1 cellular context compared by ENCODE assay signal in the genomic region with DNA sequence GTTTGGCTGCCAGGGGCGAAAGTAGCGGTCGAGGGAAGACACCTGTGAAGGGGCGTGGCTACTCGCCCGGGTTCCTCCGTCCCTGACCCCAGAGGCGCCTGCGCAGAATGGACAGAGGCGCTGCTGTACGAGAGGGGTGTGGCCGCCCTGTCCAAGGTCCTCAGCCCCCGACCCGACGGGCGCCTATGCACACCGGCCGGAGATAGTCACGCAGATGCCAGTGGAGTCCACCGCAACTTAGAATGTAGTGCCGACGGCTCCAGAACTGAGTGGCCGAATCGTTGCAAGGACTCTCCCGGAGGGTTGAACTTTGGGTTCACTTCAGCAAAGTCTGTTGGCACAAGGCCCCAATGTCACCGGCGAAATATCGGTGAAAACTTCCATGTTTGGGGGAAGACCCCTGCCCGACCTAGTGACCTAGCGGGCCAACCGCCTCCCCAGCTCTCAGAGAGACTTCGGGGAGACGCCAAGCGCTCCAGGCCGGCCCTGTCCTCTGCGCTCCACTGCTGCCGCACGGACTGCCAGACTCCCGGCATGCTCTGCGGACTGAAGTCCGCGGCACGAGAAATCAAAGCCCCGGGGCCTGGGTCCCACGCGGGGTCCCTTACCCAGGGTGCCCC.
A peak's percentile ranks its signal among the peaks of the same experiment; 100 is the strongest.
TF ChIP-seq lines count a peak whose summit lies in the region.

No MANE protein-coding gene starts in this region.

TF ChIP-seq in HepG2, 621 proteins besides CTCF, POLR2A, EP300 and RAD21 (continued from another document and continues in another):
- TF ChIP-seq ZNF142 (CRISPR knock-in tag; IDR thresholded peaks at IDR 0.05) (peak; percentile 89), ISL2 (CRISPR knock-in tag; IDR thresholded peaks at IDR 0.05) (peak; percentile 75), ZNF136 (CRISPR knock-in tag; IDR thresholded peaks at IDR 0.05; ENCODE audit: low read depth) (peak; percentile 28), ZNF580 (CRISPR knock-in tag; IDR thresholded peaks at IDR 0.05; ENCODE audit: borderline replicate concordance, low read depth) (peak; percentile 94), ZNF674 (CRISPR knock-in tag; IDR thresholded peaks at IDR 0.05; ENCODE audit: low read depth) (peak; percentile 93), ZIK1 (CRISPR knock-in tag; IDR thresholded peaks at IDR 0.05; ENCODE audit: borderline replicate concordance, low read depth) (peak; percentile 95), MAFF (IDR thresholded peaks at IDR 0.05; ENCODE audit: low read depth, low read length) (no peak), ZNF570 (CRISPR knock-in tag; IDR thresholded peaks at IDR 0.05; ENCODE audit: borderline replicate concordance) (peak; percentile 92), ZNF256 (CRISPR knock-in tag; conservative IDR thresholded peaks at IDR 0.05) (peak; percentile 93), ZNF879 (CRISPR knock-in tag; IDR thresholded peaks at IDR 0.05) (peak; percentile 99), ZNF644 (CRISPR knock-in tag; IDR thresholded peaks at IDR 0.05; ENCODE audit: low read depth) (peak; percentile 38), CHD4 (IDR thresholded peaks at IDR 0.05; ENCODE audit: borderline replicate concordance, low read length) (peak; percentile 63), ZSCAN31 (CRISPR knock-in tag; IDR thresholded peaks at IDR 0.05; ENCODE audit: low read depth) (peak; percentile 99), GABPB1 (CRISPR knock-in tag; IDR thresholded peaks at IDR 0.05) (peak; percentile 84), ZFP90 (CRISPR knock-in tag; IDR thresholded peaks at IDR 0.05; ENCODE audit: borderline replicate concordance) (peak; percentile 93), SMAD9 (CRISPR knock-in tag; IDR thresholded peaks at IDR 0.05) (peak; percentile 93; the same call in 1 of the 2 replicates), ZFAT (CRISPR knock-in tag; conservative IDR thresholded peaks at IDR 0.05) (0 out of 2 replicates have a peak, but pooled peaks have one; percentile 18), POLR2AphosphoS5 (IDR thresholded peaks at IDR 0.05; ENCODE audit: low read depth, low read length) (peak; percentile 99), ZNF557 (CRISPR knock-in tag; IDR thresholded peaks at IDR 0.05) (peak; percentile 84; the same call in 1 of the 2 replicates), ZNF224 (CRISPR knock-in tag; IDR thresholded peaks at IDR 0.05) (peak; percentile 91; the same call in 1 of the 2 replicates), ZFP1 (CRISPR knock-in tag; IDR thresholded peaks at IDR 0.05) (peak; percentile 63; the same call in 1 of the 2 replicates), MED1 (CRISPR knock-in tag; IDR thresholded peaks at IDR 0.05) (peak; percentile 85), ZNF343 (CRISPR knock-in tag; IDR thresholded peaks at IDR 0.05) (peak; percentile 98), ATF2 (CRISPR knock-in tag; IDR thresholded peaks at IDR 0.05) (peak; percentile 85), TBP (CRISPR knock-in tag; IDR thresholded peaks at IDR 0.05) (0 out of 2 replicates have a peak, but pooled peaks have one; percentile 47), HNRNPK (IDR thresholded peaks at IDR 0.05; ENCODE audit: low read depth, low read length, poor library complexity, severe bottlenecking) (no peak), ZNF629 (CRISPR knock-in tag; conservative IDR thresholded peaks at IDR 0.05) (peak; percentile 64), RNF219 (CRISPR knock-in tag; IDR thresholded peaks at IDR 0.05) (no peak), ZNF230 (CRISPR knock-in tag; IDR thresholded peaks at IDR 0.05) (peak; percentile 99), PCBP2 (optimal IDR thresholded peaks at IDR 0.05; ENCODE audit: low read depth, low read length, poor library complexity, severe bottlenecking) (no peak), ZNF235 (CRISPR knock-in tag; IDR thresholded peaks at IDR 0.05; ENCODE audit: borderline replicate concordance) (peak; percentile 99; the same call in 1 of the 2 replicates), CENPX (CRISPR knock-in tag; IDR thresholded peaks at IDR 0.05) (no peak), TFAP4 (IDR thresholded peaks at IDR 0.05; ENCODE audit: borderline replicate concordance, low read depth) (peak; percentile 86), MYNN (CRISPR knock-in tag; IDR thresholded peaks at IDR 0.05; ENCODE audit: low read depth) (peak; percentile 90; the same call in 1 of the 2 replicates)
- TF ChIP-seq, protein P1, sequence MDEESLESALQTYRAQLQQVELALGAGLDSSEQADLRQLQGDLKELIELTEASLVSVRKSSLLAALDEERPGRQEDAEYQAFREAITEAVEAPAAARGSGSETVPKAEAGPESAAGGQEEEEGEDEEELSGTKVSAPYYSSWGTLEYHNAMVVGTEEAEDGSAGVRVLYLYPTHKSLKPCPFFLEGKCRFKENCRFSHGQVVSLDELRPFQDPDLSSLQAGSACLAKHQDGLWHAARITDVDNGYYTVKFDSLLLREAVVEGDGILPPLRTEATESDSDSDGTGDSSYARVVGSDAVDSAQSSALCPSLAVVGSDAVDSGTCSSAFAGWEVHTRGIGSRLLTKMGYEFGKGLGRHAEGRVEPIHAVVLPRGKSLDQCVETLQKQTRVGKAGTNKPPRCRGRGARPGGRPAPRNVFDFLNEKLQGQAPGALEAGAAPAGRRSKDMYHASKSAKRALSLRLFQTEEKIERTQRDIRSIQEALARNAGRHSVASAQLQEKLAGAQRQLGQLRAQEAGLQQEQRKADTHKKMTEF (CRISPR knock-in tag; IDR thresholded peaks at IDR 0.05), result peak; percentile 99
- TF ChIP-seq, protein P2, sequence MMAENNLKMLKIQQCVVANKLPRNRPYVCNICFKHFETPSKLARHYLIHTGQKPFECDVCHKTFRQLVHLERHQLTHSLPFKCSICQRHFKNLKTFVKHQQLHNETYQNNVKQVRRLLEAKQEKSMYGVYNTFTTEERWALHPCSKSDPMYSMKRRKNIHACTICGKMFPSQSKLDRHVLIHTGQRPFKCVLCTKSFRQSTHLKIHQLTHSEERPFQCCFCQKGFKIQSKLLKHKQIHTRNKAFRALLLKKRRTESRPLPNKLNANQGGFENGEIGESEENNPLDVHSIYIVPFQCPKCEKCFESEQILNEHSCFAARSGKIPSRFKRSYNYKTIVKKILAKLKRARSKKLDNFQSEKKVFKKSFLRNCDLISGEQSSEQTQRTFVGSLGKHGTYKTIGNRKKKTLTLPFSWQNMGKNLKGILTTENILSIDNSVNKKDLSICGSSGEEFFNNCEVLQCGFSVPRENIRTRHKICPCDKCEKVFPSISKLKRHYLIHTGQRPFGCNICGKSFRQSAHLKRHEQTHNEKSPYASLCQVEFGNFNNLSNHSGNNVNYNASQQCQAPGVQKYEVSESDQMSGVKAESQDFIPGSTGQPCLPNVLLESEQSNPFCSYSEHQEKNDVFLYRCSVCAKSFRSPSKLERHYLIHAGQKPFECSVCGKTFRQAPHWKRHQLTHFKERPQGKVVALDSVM (CRISPR knock-in tag; IDR thresholded peaks at IDR 0.05), result peak; percentile 38; the same call in 1 of the 2 replicates
- TF ChIP-seq, protein P3, sequence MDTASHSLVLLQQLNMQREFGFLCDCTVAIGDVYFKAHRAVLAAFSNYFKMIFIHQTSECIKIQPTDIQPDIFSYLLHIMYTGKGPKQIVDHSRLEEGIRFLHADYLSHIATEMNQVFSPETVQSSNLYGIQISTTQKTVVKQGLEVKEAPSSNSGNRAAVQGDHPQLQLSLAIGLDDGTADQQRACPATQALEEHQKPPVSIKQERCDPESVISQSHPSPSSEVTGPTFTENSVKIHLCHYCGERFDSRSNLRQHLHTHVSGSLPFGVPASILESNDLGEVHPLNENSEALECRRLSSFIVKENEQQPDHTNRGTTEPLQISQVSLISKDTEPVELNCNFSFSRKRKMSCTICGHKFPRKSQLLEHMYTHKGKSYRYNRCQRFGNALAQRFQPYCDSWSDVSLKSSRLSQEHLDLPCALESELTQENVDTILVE (CRISPR knock-in tag; IDR thresholded peaks at IDR 0.05), result peak; percentile 56; the same call in 1 of the 2 replicates
- TF ChIP-seq, protein P4, sequence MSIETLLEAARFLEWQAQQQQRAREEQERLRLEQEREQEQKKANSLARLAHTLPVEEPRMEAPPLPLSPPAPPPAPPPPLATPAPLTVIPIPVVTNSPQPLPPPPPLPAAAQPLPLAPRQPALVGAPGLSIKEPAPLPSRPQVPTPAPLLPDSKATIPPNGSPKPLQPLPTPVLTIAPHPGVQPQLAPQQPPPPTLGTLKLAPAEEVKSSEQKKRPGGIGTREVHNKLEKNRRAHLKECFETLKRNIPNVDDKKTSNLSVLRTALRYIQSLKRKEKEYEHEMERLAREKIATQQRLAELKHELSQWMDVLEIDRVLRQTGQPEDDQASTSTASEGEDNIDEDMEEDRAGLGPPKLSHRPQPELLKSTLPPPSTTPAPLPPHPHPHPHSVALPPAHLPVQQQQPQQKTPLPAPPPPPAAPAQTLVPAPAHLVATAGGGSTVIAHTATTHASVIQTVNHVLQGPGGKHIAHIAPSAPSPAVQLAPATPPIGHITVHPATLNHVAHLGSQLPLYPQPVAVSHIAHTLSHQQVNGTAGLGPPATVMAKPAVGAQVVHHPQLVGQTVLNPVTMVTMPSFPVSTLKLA (IDR thresholded peaks at IDR 0.05), result no peak
- TF ChIP-seq, protein P5, sequence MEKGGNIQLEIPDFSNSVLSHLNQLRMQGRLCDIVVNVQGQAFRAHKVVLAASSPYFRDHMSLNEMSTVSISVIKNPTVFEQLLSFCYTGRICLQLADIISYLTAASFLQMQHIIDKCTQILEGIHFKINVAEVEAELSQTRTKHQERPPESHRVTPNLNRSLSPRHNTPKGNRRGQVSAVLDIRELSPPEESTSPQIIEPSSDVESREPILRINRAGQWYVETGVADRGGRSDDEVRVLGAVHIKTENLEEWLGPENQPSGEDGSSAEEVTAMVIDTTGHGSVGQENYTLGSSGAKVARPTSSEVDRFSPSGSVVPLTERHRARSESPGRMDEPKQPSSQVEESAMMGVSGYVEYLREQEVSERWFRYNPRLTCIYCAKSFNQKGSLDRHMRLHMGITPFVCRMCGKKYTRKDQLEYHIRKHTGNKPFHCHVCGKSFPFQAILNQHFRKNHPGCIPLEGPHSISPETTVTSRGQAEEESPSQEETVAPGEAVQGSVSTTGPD (CRISPR knock-in tag; IDR thresholded peaks at IDR 0.05), result peak; percentile 86; the same call in 1 of the 2 replicates
